Comparison of ENCODE assay signal across 8 cellular contexts in the genomic region with DNA sequence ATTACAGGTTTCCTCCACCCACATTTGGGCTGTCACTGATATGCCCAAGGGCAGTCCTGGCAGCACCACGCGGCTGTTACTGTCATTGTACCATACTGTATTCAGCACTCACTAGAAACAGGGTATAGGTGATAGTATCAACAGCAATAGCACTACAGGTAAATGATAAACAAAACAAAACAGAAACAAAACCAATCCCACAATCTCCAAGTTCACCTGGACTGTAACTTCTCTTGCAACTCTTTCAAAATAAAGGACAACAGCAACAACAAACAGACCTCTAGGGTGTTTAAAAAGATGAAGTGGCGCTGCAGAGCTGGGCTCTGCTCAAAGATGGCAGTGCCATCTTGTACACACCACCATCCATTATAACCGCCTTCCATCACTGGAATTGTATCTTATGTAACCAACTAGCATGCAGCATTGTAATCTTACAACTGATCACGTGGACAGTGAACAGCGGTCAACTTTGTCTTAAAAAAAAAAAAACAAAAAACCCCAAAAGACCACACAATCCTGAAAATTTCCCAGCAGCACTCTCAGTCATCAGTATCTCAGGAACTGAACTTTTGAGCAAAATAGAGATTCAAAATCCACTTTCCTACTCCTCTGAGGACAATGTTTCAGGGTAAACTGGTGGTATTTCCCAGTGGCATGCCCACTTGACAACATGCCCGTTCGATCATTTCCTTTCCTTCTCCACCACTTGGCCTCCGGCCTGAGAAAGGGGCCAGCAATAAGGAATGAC. TPM values are rescaled to one million over a fixed set of nuclear protein-coding genes. Genes with fewer than 3 reads are reported as not detected.
DNase-seq lines count a peak whose midpoint lies in the region; ATAC-seq and TF ChIP-seq lines count a peak whose summit lies in the region.

No MANE protein-coding gene starts in this region.

- no peak for TF ChIP-seq CTCF in cardiac muscle cell (IDR thresholded peaks at IDR 0.05; ENCODE audit: low read depth, low read length)
- no peak for TF ChIP-seq CTCF in right atrium auricular region (IDR thresholded peaks at IDR 0.05)

- H3K4me3 Mint-ChIP-seq in activated naive CD4-positive, alpha-beta T cell treated with anti-CD3 and anti-CD28 coated beads, Interleukin-2, amount 50 U/mL, for 24 hours, result peak overlapping the region; percentile 87

- peaks cover 26% of the 10 kb centered on the region for H3K4me1 ChIP-seq in cardiac muscle cell (ENCODE audit: low read depth)
- peaks cover 0 to 39% of the 10 kb centered on the region in 2 donors for H3K4me1 ChIP-seq in right atrium auricular region

- peak overlapping the region; percentile 89 for H3K27ac Mint-ChIP-seq in activated naive CD4-positive, alpha-beta T cell treated with anti-CD3 and anti-CD28 coated beads, Interleukin-2, amount 50 U/mL, for 24 hours

- ATAC-seq in sciatic nerve, result peak; percentile 34
- no peak for ATAC-seq in HG02642 (IDR thresholded peaks at IDR 0.05; ENCODE audit: poor library complexity, unreplicated experiment)
- ATAC-seq in GM21737 (IDR thresholded peaks at IDR 0.05; ENCODE audit: unreplicated experiment), result no peak

- no peaks in the 10 kb centered on the region for H3K27me3 ChIP-seq in cardiac muscle cell
- H3K27me3 ChIP-seq in right atrium auricular region, result no peaks in the 10 kb centered on the region

- H3K4me1 Mint-ChIP-seq in activated naive CD4-positive, alpha-beta T cell treated with anti-CD3 and anti-CD28 coated beads, Interleukin-2, amount 50 U/mL, for 24 hours, result peaks cover 60% of the 10 kb centered on the region

- H3K36me3 ChIP-seq in cardiac muscle cell, result peaks cover 27% of the 10 kb centered on the region
- H3K36me3 ChIP-seq in right atrium auricular region, result peaks cover 32% of the 10 kb centered on the region

- intact Hi-C loops in cardiac septum (cut with DNase I), result no loop called here
- intact Hi-C loops in sciatic nerve (cut with DNase I), result loop anchor here (2.0 to 5.0 kb wide), 2 partner anchors 107 to 476 kb away; no protein-coding TSS in a partner anchor

- H3K9me3 Mint-ChIP-seq in activated naive CD4-positive, alpha-beta T cell treated with anti-CD3 and anti-CD28 coated beads, Interleukin-2, amount 50 U/mL, for 24 hours, result no peaks in the 10 kb centered on the region

- H3K27ac ChIP-seq in cardiac muscle cell (peak overlapping the region; percentile 98), right atrium auricular region (peak overlapping the region; percentile 100)

- H3K9me3 ChIP-seq in cardiac muscle cell (ENCODE audit: low read depth), result no peaks in the 10 kb centered on the region
- H3K9me3 ChIP-seq in right atrium auricular region, result no peaks in the 10 kb centered on the region

- DNase-seq in cardiac muscle cell (ENCODE audit: low read depth in 1 of 2, low spot score in 1 of 2) (peak in 1 of 2 donors; percentile 73), cardiac septum (ENCODE audit: low spot score) (no peak), NOMO-1 treated with DMSO at 0.1 percent for 48 hours (lab: John Stamatoyannopoulos, UW; ENCODE audit: unreplicated experiment) (peak; percentile 41), right atrium auricular region (ENCODE audit: low spot score) (no peak), sciatic nerve (ENCODE audit: low spot score) (no peak)

- H3K4me3 ChIP-seq in cardiac muscle cell (peak overlapping the region; percentile 95), right atrium auricular region (peak overlapping the region; percentile 75 to 83)

- H3K27me3 Mint-ChIP-seq in activated naive CD4-positive, alpha-beta T cell treated with anti-CD3 and anti-CD28 coated beads, Interleukin-2, amount 50 U/mL, for 24 hours, result no peaks in the 10 kb centered on the region

- peaks cover 41% of the 10 kb centered on the region for H3K36me3 Mint-ChIP-seq in activated naive CD4-positive, alpha-beta T cell treated with anti-CD3 and anti-CD28 coated beads, Interleukin-2, amount 50 U/mL, for 24 hours

RNA-seq across cellular contexts. Expression of gene IRF2BP2, which starts 3.8 kb away (rescaled TPM):
- 84.0 and 113 TPM in 2 replicates for total RNA-seq in cardiac muscle cell
- 24.3 and 33.2 TPM in 2 replicates for polyA plus RNA-seq in cardiac muscle cell
- 65.6 TPM for total RNA-seq in cardiac septum
- total RNA-seq in right atrium auricular region, result 10 to 100 TPM; 74.5 to 76.3 TPM
- 142 TPM for total RNA-seq in sciatic nerve
